Comparison of ENCODE assay signal across 20 cellular contexts in genomic region chr20:54268941-54269340, GRCh38.
"Had no signal": no experiment of that assay in that cellular context is flagged by ENCODE, and none has a peak within 500 bp of the region (broad histone marks: within the 10 kb centered on the region; RNA-seq: fewer than 3 reads in every experiment).

No MANE protein-coding gene starts in this region.

- H3K4me3 ChIP-seq: adrenal gland, left lung, prostate gland, right atrium auricular region, tibial nerve had no signal

- H3K27ac Mint-ChIP-seq: activated naive CD4-positive, alpha-beta T cell treated with anti-CD3 and anti-CD28 coated beads, Interleukin-2, amount 50 U/mL, for 24 hours; nephron progenitor cell; T-helper 1 cell treated with Interleukin-12 subunit alpha and Interleukin-12 subunit beta and Interleukin-4 antibody, amounts not matched to agents 30 μg/mL and 1 μg/mL, for 36 hours had no signal

- H3K27ac ChIP-seq: adrenal gland, left lung, prostate gland, right atrium auricular region, WERI-Rb-1 had no signal

- H3K36me3 Mint-ChIP-seq: activated naive CD4-positive, alpha-beta T cell treated with anti-CD3 and anti-CD28 coated beads, Interleukin-2, amount 50 U/mL, for 24 hours had no signal

- H3K9me3 Mint-ChIP-seq: activated naive CD4-positive, alpha-beta T cell treated with anti-CD3 and anti-CD28 coated beads, Interleukin-2, amount 50 U/mL, for 24 hours; nephron progenitor cell had no signal

- H3K9me3 ChIP-seq: adrenal gland, left lung, prostate gland, right atrium auricular region, tibial nerve had no signal

- H3K36me3 ChIP-seq: adrenal gland, left lung, prostate gland, right atrium auricular region, tibial nerve, WERI-Rb-1 had no signal

- H3K27me3 ChIP-seq: adrenal gland, left lung, right atrium auricular region, tibial nerve had no signal

- H3K4me3 Mint-ChIP-seq: activated naive CD4-positive, alpha-beta T cell treated with anti-CD3 and anti-CD28 coated beads, Interleukin-2, amount 50 U/mL, for 24 hours; nephron progenitor cell; T-helper 1 cell treated with Interleukin-12 subunit alpha and Interleukin-12 subunit beta and Interleukin-4 antibody, amounts not matched to agents 30 μg/mL and 1 μg/mL, for 36 hours had no signal

- H3K4me1 ChIP-seq: left lung, prostate gland, right atrium auricular region had no signal

- H3K27me3 Mint-ChIP-seq: activated naive CD4-positive, alpha-beta T cell treated with anti-CD3 and anti-CD28 coated beads, Interleukin-2, amount 50 U/mL, for 24 hours had no signal

- DNase-seq: activated CD4-positive, alpha-beta T cell treated with anti-CD3 and anti-CD28 coated beads, Interleukin-2, amount 50 U/mL, for 4 hours; activated gamma-delta T cell; adrenal gland; cerebellar nuclear complex; dermis blood vessel endothelial cell; effector memory CD4-positive, alpha-beta T cell; foreskin fibroblast; kidney; left lung; midbrain; nephron progenitor cell; stimulated activated CD4-positive, alpha-beta T cell treated with anti-CD3 and anti-CD28 coated beads, Interleukin-2, amount 100 ng/mL, for 24 hours; stimulated activated naive CD8-positive, alpha-beta T cell treated with anti-CD3 and anti-CD28 coated beads, Interleukin-15, Interleukin-2, amounts not matched to agents 100 U/mL and 50 U/mL, for 24 hours; substantia nigra; WERI-Rb-1 had no signal
